In the genomic region with DNA sequence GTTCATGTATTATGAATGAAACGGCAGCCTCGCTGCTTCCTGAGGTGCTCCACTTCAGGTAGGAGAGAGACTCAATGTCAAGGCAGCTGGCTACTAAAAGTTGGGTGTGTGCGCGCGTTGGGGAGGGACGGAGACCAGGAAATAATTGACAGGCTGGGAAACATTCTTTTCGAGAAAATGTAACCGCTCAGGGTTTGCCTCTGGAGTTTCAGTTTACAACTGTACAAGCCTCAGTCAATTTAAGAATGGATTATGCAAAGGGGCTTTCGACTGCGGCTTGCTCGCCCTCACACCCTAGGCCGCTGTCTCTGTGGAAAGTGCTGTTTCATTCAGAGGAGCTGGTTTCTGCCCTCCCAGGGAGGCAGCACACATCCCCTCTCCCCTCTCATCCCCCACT, we compare ENCODE assay signal across 8 cellular contexts. TPM values are rescaled to one million over a fixed set of nuclear protein-coding genes. Genes with fewer than 3 reads are reported as not detected.
DNase-seq lines count a peak whose midpoint lies in the region; ATAC-seq and TF ChIP-seq lines count a peak whose summit lies in the region.

No MANE protein-coding gene starts in this region.

- H3K27ac ChIP-seq in OCI-LY1 (ENCODE audit: low read depth, low read length, poor library complexity, severe bottlenecking) (peak overlapping the region; percentile 91), mammary epithelial cell (ENCODE audit: insufficient read depth, low read depth, low read length) (peak overlapping the region; percentile 63), tibial artery (peak overlapping the region; percentile 90 to 93)

- H3K27me3 ChIP-seq in OCI-LY1 (ENCODE audit: insufficient read depth, low read length) (no peaks in the 10 kb centered on the region), mammary epithelial cell (ENCODE audit: insufficient read depth, low read length) (no peaks in the 10 kb centered on the region), tibial artery (no peaks in the 10 kb centered on the region)

- H3F3A ChIP-seq in OCI-LY1 (ENCODE audit: insufficient read depth, low read length), result peaks cover 11% of the 10 kb centered on the region

- H3K4me2 ChIP-seq in OCI-LY1 (ENCODE audit: low read length) (peak overlapping the region; percentile 86), mammary epithelial cell (ENCODE audit: insufficient read depth, low read depth, low read length) (peak overlapping the region; percentile 96)

- no peaks in the 10 kb centered on the region for H3K9me3 ChIP-seq in OCI-LY1 (ENCODE audit: low read length)
- no peaks in the 10 kb centered on the region for H3K9me3 ChIP-seq in mammary epithelial cell (replicated peaks; ENCODE audit: insufficient read depth, low read length)
- H3K9me3 ChIP-seq in tibial artery, result no peaks in the 10 kb centered on the region

- TF ChIP-seq CTCF in OCI-LY1 (IDR thresholded peaks at IDR 0.05; ENCODE audit: low read length) (no peak), mammary epithelial cell (conservative IDR thresholded peaks at IDR 0.05 in 1 of 2, IDR thresholded peaks at IDR 0.05 in 1 of 2; ENCODE audit: extremely low read depth in 1 of 2, insufficient read depth in 1 of 2, low read depth in 1 of 2, low read length in 2 of 2) (no peak), mesothelial cell of epicardium (IDR thresholded peaks at IDR 0.05; ENCODE audit: unreplicated experiment) (no peak), tibial artery (IDR thresholded peaks at IDR 0.05) (no peak)

- peak overlapping the region; percentile 24; the same call in 1 of the 2 replicates for H2AFZ ChIP-seq in OCI-LY1 (ENCODE audit: low read length)
- peak overlapping the region; percentile 90 for H2AFZ ChIP-seq in mammary epithelial cell (ENCODE audit: low read depth, low read length)

- peak overlapping the region; percentile 68 for H3K4me3 ChIP-seq in OCI-LY1 (ENCODE audit: low read depth, low read length, poor library complexity, severe bottlenecking)
- peak overlapping the region; percentile 60 to 75 (median 63) for H3K4me3 ChIP-seq in mammary epithelial cell (replicated peaks in 1 of 3; ENCODE audit: insufficient read depth in 1 of 3, low read depth in 2 of 3, low read length in 3 of 3)
- H3K4me3 ChIP-seq in tibial artery, result peak overlapping the region; percentile 66 to 75

- H3K27me3 Mint-ChIP-seq in mesothelial cell of epicardium (ENCODE audit: low read depth), result no peaks in the 10 kb centered on the region

- CTCF ChIA-PET in mammary epithelial cell (lab: Charles Lee; ENCODE audit: low non-redundant PET), result no interaction called here

- dilution Hi-C loops in mammary epithelial cell (cut with HindIII; ENCODE audit: low sequenced_read_pairs), result loop anchor here (10.0 kb wide), 1 partner anchor 52 kb away; no protein-coding TSS in a partner anchor

- TSS peak; percentile 91 for BruUV-seq in mammary epithelial cell (replicated peaks; lab: Mats Ljungman, UMichigan)

- H4K20me1 ChIP-seq in OCI-LY1 (ENCODE audit: insufficient read depth, low read length), result no peaks in the 10 kb centered on the region
- no peaks in the 10 kb centered on the region for H4K20me1 ChIP-seq in mammary epithelial cell (ENCODE audit: insufficient read depth, low read length)

- peak overlapping the region; percentile 97 for H3K4me3 Mint-ChIP-seq in mesothelial cell of epicardium

- in situ Hi-C loops in mammary epithelial cell (cut with MboI; ENCODE audit: low sequenced_read_pairs in 2 of 2), result loop anchor here in 1 of 2 donors (5.0 kb wide), 1 partner anchor 110 kb away; no protein-coding TSS in a partner anchor

- intact Hi-C loops in mammary epithelial cell (cut with micrococcal nuclease) (loop anchor here (1.0 to 10.0 kb wide), 6 partner anchors 18 to 302 kb away; a partner anchor contains a TSS), tibial artery (cut with DNase I; ENCODE audit: low total_unique reads) (loop anchor here (10.0 kb wide), 1 partner anchor 132 kb away; no protein-coding TSS in a partner anchor)

- H3K36me3 ChIP-seq in OCI-LY1 (ENCODE audit: insufficient read depth, low read length) (no peaks in the 10 kb centered on the region), mammary epithelial cell (ENCODE audit: insufficient read depth, low read length) (no peaks in the 10 kb centered on the region), tibial artery (no peaks in the 10 kb centered on the region)

- H3K9ac ChIP-seq in OCI-LY1 (ENCODE audit: low read length) (peak overlapping the region; percentile 66), mammary epithelial cell (ENCODE audit: insufficient read depth, low read length) (peak overlapping the region; percentile 38)

- H3K36me3 Mint-ChIP-seq in mesothelial cell of epicardium, result no peaks in the 10 kb centered on the region

- 12% methylated on average over 12 of the region's 12 CpGs for WGBS in mammary epithelial cell (ENCODE audit: low coverage, missing lambda C conversion rate)

- peak overlapping the region; percentile 98 for H3K27ac Mint-ChIP-seq in mesothelial cell of epicardium

- ATAC-seq in HG02763 (IDR thresholded peaks at IDR 0.05; ENCODE audit: unreplicated experiment), result peak; percentile 73

- H3K9me2 ChIP-seq in OCI-LY1 (ENCODE audit: low read depth, low read length), result no peaks in the 10 kb centered on the region

- DNase-seq in activated effector memory CD4-positive, alpha-beta T cell treated with anti-CD3 and anti-CD28 coated beads, Interleukin-2, amount 50 U/mL, for 16 hours, result peak; percentile 65
- DNase-seq in activated effector memory CD4-positive, alpha-beta T cell treated with Interleukin-2 at 50 U/mL for 16 hours, result no peak
- DNase-seq in mammary epithelial cell (no peak), mesothelial cell of epicardium (ENCODE audit: low spot score in 2 of 2, unreplicated experiment in 2 of 2) (no peak), tibial artery (no peak), NCI-H1436 treated with DMSO at 0.1 percent for 48 hours (lab: John Stamatoyannopoulos, UW) (no peak)

- H3K9me3 Mint-ChIP-seq in mesothelial cell of epicardium, result no peaks in the 10 kb centered on the region

- peaks cover 38% of the 10 kb centered on the region for H3K4me1 ChIP-seq in OCI-LY1 (ENCODE audit: insufficient read depth, low read length, severe bottlenecking)
- peaks cover 18% of the 10 kb centered on the region for H3K4me1 ChIP-seq in mammary epithelial cell (ENCODE audit: insufficient read depth, low read length)
- peaks cover 0 to 24% (median 8%) of the 10 kb centered on the region in 4 donors for H3K4me1 ChIP-seq in tibial artery

- H3K79me2 ChIP-seq in OCI-LY1 (ENCODE audit: insufficient read depth, low read length) (no peaks in the 10 kb centered on the region), mammary epithelial cell (ENCODE audit: insufficient read depth, low read length) (peaks cover 16% of the 10 kb centered on the region)

- peaks cover 15% of the 10 kb centered on the region for H3K4me1 Mint-ChIP-seq in mesothelial cell of epicardium

RNA-seq across cellular contexts. Expression of a gene that starts 4.4 kb away (rescaled TPM):
- total RNA-seq in mammary epithelial cell, result 10 to 100 TPM; 14.7 to 60.6 TPM
- 40.5 TPM for polyA plus RNA-seq in mammary epithelial cell
- 89.9 TPM for polyA minus RNA-seq in mammary epithelial cell
- 31.5 to 32.2 TPM (median 32.0 TPM) in 3 replicates for total RNA-seq in mesothelial cell of epicardium
